ENCODE assay signal across 15 cellular contexts in the genomic region with DNA sequence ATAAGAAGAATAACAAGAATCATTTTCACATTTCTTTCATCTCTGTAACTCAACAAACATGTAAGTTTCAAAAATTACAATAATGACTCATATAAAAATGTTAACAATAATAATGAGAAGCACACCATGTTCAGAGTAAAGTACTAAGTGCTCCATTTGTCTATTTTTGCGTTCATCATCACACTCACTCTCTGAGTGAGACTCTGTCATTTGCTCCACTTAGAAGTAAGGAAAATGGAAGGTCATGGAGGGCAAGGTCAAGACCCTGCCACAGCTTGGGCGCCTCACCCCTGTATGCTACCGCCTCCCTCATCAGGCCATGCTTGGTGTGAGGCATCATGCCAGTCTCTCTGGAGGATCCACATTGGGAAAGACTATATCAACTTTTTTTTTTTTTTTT.
"Had no signal": no experiment of that assay in that cellular context is flagged by ENCODE, and none has a peak within 500 bp of the region (broad histone marks: within the 10 kb centered on the region; RNA-seq: fewer than 3 reads in every experiment).

No MANE protein-coding gene starts in this region.

- H3K36me3 ChIP-seq: esophagus squamous epithelium, neutrophil, right lobe of liver, suprapubic skin had no signal

- H3K36me3 Mint-ChIP-seq: activated CD4-positive, alpha-beta memory T cell treated with anti-CD3 and anti-CD28 coated beads for 36 hours; activated naive CD4-positive, alpha-beta T cell treated with anti-CD3 and anti-CD28 coated beads, Interleukin-2, amount 50 U/mL, for 72 hours had no signal

- H3K9me3 ChIP-seq: esophagus squamous epithelium, neutrophil, right lobe of liver, suprapubic skin had no signal

- H3K4me3 Mint-ChIP-seq: activated CD4-positive, alpha-beta memory T cell treated with anti-CD3 and anti-CD28 coated beads for 36 hours; activated T-cell treated with anti-CD3 and anti-CD28 coated beads, Interleukin-2, amount 50 U/mL, for 4 hours had no signal

- ATAC-seq: activated naive CD4-positive, alpha-beta T cell treated with anti-CD3 and anti-CD28 coated beads, Interleukin-2, amount 50 U/mL, for 72 hours; activated T-cell treated with anti-CD3 and anti-CD28 coated beads, Interleukin-2, amount 50 U/mL, for 4 hours; right lobe of liver; stimulated activated naive CD8-positive, alpha-beta T cell treated with anti-CD3 and anti-CD28 coated beads, Interleukin-15, Interleukin-2, amounts not matched to agents 100 U/mL and 50 U/mL, for 24 hours had no signal

- H3K27me3 ChIP-seq: esophagus squamous epithelium, neutrophil, right lobe of liver, suprapubic skin had no signal

- H3K27ac ChIP-seq: esophagus squamous epithelium, neutrophil, right lobe of liver, suprapubic skin, VCaP had no signal

- H3K4me3 ChIP-seq: esophagus squamous epithelium, right lobe of liver, suprapubic skin had no signal

- H3K4me1 ChIP-seq: right lobe of liver had no signal

- H3K27me3 Mint-ChIP-seq: progenitor cell of endocrine pancreas had no signal

- DNase-seq: activated CD4-positive, alpha-beta memory T cell treated with anti-CD3 and anti-CD28 coated beads for 36 hours; activated effector memory CD4-positive, alpha-beta T cell treated with anti-CD3 and anti-CD28 coated beads, Interleukin-2, amount 50 U/mL, for 16 hours; activated T-cell treated with anti-CD3 and anti-CD28 coated beads, Interleukin-2, amount 50 U/mL, for 4 hours; amygdala; esophagus squamous epithelium; hypothalamus; right lobe of liver; stimulated activated CD4-positive, alpha-beta T cell treated with anti-CD3 and anti-CD28 coated beads, Interleukin-2, amount 100 ng/mL, for 24 hours; stimulated activated naive CD8-positive, alpha-beta T cell treated with anti-CD3 and anti-CD28 coated beads, Interleukin-15, Interleukin-2, amounts not matched to agents 100 U/mL and 50 U/mL, for 24 hours; T-helper 1 cell had no signal

- H3K9me3 Mint-ChIP-seq: activated CD4-positive, alpha-beta memory T cell treated with anti-CD3 and anti-CD28 coated beads for 36 hours; activated T-cell treated with anti-CD3 and anti-CD28 coated beads, Interleukin-2, amount 50 U/mL, for 4 hours had no signal

- H3K27ac Mint-ChIP-seq: activated CD4-positive, alpha-beta memory T cell treated with anti-CD3 and anti-CD28 coated beads for 36 hours; activated naive CD4-positive, alpha-beta T cell treated with anti-CD3 and anti-CD28 coated beads, Interleukin-2, amount 50 U/mL, for 72 hours; progenitor cell of endocrine pancreas had no signal
